Comparison of ENCODE assay signal across 2 cellular contexts in the genomic region with DNA sequence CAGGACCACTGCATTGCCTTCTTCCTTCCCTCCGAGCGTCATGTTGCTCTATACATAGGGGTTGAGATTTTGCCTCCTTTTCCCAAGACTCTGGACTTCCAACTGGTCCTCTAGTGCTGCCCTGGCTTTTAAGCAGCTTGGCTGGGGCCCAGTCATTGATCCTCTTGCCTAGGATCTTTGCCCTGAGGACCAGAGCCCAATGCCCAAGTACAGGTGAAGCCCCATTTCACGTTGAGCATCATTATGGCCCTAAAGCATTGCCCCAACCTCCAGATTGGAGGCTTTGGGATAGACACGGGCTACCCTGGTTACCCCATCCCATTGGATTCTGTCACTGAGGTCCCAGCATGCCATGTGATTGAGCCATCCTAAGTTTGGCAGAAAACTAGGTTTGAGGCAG.
TF ChIP-seq lines count a peak whose summit lies in the region.

No MANE protein-coding gene starts in this region.

TF ChIP-seq in liver, 16 proteins besides CTCF, POLR2A, EP300 and RAD21:
- TF ChIP-seq, protein P1, sequence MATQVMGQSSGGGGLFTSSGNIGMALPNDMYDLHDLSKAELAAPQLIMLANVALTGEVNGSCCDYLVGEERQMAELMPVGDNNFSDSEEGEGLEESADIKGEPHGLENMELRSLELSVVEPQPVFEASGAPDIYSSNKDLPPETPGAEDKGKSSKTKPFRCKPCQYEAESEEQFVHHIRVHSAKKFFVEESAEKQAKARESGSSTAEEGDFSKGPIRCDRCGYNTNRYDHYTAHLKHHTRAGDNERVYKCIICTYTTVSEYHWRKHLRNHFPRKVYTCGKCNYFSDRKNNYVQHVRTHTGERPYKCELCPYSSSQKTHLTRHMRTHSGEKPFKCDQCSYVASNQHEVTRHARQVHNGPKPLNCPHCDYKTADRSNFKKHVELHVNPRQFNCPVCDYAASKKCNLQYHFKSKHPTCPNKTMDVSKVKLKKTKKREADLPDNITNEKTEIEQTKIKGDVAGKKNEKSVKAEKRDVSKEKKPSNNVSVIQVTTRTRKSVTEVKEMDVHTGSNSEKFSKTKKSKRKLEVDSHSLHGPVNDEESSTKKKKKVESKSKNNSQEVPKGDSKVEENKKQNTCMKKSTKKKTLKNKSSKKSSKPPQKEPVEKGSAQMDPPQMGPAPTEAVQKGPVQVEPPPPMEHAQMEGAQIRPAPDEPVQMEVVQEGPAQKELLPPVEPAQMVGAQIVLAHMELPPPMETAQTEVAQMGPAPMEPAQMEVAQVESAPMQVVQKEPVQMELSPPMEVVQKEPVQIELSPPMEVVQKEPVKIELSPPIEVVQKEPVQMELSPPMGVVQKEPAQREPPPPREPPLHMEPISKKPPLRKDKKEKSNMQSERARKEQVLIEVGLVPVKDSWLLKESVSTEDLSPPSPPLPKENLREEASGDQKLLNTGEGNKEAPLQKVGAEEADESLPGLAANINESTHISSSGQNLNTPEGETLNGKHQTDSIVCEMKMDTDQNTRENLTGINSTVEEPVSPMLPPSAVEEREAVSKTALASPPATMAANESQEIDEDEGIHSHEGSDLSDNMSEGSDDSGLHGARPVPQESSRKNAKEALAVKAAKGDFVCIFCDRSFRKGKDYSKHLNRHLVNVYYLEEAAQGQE (IDR thresholded peaks at IDR 0.05): no peak
- peak; percentile 8 to 18 for TF ChIP-seq HNF4A (conservative IDR thresholded peaks at IDR 0.05)
- TF ChIP-seq YY1 (IDR thresholded peaks at IDR 0.05): no peak
- TF ChIP-seq, protein P2, sequence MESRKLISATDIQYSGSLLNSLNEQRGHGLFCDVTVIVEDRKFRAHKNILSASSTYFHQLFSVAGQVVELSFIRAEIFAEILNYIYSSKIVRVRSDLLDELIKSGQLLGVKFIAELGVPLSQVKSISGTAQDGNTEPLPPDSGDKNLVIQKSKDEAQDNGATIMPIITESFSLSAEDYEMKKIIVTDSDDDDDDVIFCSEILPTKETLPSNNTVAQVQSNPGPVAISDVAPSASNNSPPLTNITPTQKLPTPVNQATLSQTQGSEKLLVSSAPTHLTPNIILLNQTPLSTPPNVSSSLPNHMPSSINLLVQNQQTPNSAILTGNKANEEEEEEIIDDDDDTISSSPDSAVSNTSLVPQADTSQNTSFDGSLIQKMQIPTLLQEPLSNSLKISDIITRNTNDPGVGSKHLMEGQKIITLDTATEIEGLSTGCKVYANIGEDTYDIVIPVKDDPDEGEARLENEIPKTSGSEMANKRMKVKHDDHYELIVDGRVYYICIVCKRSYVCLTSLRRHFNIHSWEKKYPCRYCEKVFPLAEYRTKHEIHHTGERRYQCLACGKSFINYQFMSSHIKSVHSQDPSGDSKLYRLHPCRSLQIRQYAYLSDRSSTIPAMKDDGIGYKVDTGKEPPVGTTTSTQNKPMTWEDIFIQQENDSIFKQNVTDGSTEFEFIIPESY (IDR thresholded peaks at IDR 0.05): no peak
- TF ChIP-seq, protein P3, sequence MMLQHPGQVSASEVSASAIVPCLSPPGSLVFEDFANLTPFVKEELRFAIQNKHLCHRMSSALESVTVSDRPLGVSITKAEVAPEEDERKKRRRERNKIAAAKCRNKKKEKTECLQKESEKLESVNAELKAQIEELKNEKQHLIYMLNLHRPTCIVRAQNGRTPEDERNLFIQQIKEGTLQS (IDR thresholded peaks at IDR 0.05): no peak

TF ChIP-seq in HepG2, 621 proteins besides CTCF, POLR2A, EP300 and RAD21:
- TF ChIP-seq, protein P4, sequence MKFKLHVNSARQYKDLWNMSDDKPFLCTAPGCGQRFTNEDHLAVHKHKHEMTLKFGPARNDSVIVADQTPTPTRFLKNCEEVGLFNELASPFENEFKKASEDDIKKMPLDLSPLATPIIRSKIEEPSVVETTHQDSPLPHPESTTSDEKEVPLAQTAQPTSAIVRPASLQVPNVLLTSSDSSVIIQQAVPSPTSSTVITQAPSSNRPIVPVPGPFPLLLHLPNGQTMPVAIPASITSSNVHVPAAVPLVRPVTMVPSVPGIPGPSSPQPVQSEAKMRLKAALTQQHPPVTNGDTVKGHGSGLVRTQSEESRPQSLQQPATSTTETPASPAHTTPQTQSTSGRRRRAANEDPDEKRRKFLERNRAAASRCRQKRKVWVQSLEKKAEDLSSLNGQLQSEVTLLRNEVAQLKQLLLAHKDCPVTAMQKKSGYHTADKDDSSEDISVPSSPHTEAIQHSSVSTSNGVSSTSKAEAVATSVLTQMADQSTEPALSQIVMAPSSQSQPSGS (CRISPR knock-in tag; IDR thresholded peaks at IDR 0.05): no peak
- TF ChIP-seq, protein P5, sequence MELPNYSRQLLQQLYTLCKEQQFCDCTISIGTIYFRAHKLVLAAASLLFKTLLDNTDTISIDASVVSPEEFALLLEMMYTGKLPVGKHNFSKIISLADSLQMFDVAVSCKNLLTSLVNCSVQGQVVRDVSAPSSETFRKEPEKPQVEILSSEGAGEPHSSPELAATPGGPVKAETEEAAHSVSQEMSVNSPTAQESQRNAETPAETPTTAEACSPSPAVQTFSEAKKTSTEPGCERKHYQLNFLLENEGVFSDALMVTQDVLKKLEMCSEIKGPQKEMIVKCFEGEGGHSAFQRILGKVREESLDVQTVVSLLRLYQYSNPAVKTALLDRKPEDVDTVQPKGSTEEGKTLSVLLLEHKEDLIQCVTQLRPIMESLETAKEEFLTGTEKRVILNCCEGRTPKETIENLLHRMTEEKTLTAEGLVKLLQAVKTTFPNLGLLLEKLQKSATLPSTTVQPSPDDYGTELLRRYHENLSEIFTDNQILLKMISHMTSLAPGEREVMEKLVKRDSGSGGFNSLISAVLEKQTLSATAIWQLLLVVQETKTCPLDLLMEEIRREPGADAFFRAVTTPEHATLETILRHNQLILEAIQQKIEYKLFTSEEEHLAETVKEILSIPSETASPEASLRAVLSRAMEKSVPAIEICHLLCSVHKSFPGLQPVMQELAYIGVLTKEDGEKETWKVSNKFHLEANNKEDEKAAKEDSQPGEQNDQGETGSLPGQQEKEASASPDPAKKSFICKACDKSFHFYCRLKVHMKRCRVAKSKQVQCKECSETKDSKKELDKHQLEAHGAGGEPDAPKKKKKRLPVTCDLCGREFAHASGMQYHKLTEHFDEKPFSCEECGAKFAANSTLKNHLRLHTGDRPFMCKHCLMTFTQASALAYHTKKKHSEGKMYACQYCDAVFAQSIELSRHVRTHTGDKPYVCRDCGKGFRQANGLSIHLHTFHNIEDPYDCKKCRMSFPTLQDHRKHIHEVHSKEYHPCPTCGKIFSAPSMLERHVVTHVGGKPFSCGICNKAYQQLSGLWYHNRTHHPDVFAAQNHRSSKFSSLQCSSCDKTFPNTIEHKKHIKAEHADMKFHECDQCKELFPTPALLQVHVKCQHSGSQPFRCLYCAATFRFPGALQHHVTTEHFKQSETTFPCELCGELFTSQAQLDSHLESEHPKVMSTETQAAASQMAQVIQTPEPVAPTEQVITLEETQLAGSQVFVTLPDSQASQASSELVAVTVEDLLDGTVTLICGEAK (IDR thresholded peaks at IDR 0.05): no peak
- TF ChIP-seq, protein P5 (CRISPR knock-in tag; IDR thresholded peaks at IDR 0.05): no peak
TF ChIP-seq in HepG2: peak in this region for 0.
